17 cellular contexts compared by ENCODE assay signal in genomic region chr10:121695731-121696464, GRCh38.
"Had no signal": no experiment of that assay in that cellular context is flagged by ENCODE, and none has a peak within 500 bp of the region (broad histone marks: within the 10 kb centered on the region; RNA-seq: fewer than 3 reads in every experiment).

No MANE protein-coding gene starts in this region.

- DNase-seq: activated CD4-positive, alpha-beta T cell treated with anti-CD3 and anti-CD28 coated beads, Interleukin-2, amount 10 ng/mL, durations not matched to agents 7 days and 5 days; activated CD4-positive, CD25-positive, alpha-beta regulatory T cell; activated CD8-positive, alpha-beta memory T cell treated with anti-CD3 and anti-CD28 coated beads for 24 hours; activated naive CD4-positive, alpha-beta T cell treated with Interleukin-2 at 50 U/mL for 16 hours; effector CD8-positive, alpha-beta T cell; mucosa of descending colon; naive thymus-derived CD8-positive, alpha-beta T cell; sigmoid colon; stimulated activated CD4-positive, alpha-beta T cell treated with anti-CD3 and anti-CD28 coated beads, Interleukin-12 subunit alpha, Interleukin-12 subunit beta, amount 100 ng/mL, for 4 hours; stimulated activated CD8-positive, alpha-beta memory T cell treated with anti-CD3 and anti-CD28 coated beads, Interleukin-4, amount 100 ng/mL, for 48 hours; stimulated activated naive CD8-positive, alpha-beta T cell treated with anti-CD3 and anti-CD28 coated beads, Interleukin-15, Interleukin-2, amounts not matched to agents 100 U/mL and 50 U/mL, for 24 hours; T-helper 2 cell had no signal

- H3K4me3 ChIP-seq: ascending aorta, coronary artery, lung, mucosa of descending colon, sigmoid colon, vagina had no signal

- H3K27me3 ChIP-seq: ascending aorta, sigmoid colon, vagina had no signal

- H3K27ac ChIP-seq: ascending aorta, coronary artery, sigmoid colon, vagina had no signal

- H3K9me3 ChIP-seq: ascending aorta, mucosa of descending colon, sigmoid colon, vagina had no signal

- H3K36me3 ChIP-seq: ascending aorta, sigmoid colon, vagina had no signal

- H3K4me1 ChIP-seq: ascending aorta, sigmoid colon, vagina had no signal

- FAIRE-seq: TTC549 had no signal
